13 cellular contexts compared by ENCODE assay signal in genomic region chr9:100091650-100092049, GRCh38. TPM values are rescaled to one million over a fixed set of nuclear protein-coding genes. Genes with fewer than 3 reads are reported as not detected.
DNase-seq lines count a peak whose midpoint lies in the region; ATAC-seq, FAIRE-seq and TF ChIP-seq lines count a peak whose summit lies in the region.
"Had no signal": no experiment of that assay in that cellular context is flagged by ENCODE, and none has a peak within 500 bp of the region (broad histone marks: within the 10 kb centered on the region; RNA-seq: fewer than 3 reads in every experiment).

No MANE protein-coding gene starts in this region.

- no TSS peak for BruUV-seq in OCI-LY7 (replicated peaks; lab: Mats Ljungman, UMichigan)

- FAIRE-seq in GM18507 (lab: Jason Lieb, UNC) (peak; percentile 18), islet of Langerhans (lab: Jason Lieb, UNC) (peak; percentile 33)

- no peak overlapping the region for H2AFZ ChIP-seq in OCI-LY7 (ENCODE audit: low read length)
- H2AFZ ChIP-seq: GM23338 had no signal

- peak overlapping the region; percentile 62 for H3K27ac ChIP-seq in OCI-LY7 (ENCODE audit: low read depth, low read length, poor library complexity, severe bottlenecking)
- H3K27ac ChIP-seq: 22Rv1, BLaER1 had no signal

- H3K9me2 ChIP-seq in OCI-LY7 (ENCODE audit: insufficient read depth, low read length) = no peaks in the 10 kb centered on the region

- no peak for TF ChIP-seq CTCF in OCI-LY7 (conservative IDR thresholded peaks at IDR 0.05; ENCODE audit: low read length)

- peaks cover 100% of the 10 kb centered on the region for H3K4me1 ChIP-seq in OCI-LY7 (ENCODE audit: insufficient read depth, low read length, poor library complexity, severe bottlenecking)

- no peak overlapping the region for H3K4me3 ChIP-seq in OCI-LY7 (ENCODE audit: low read depth, low read length, poor library complexity, severe bottlenecking)
- H3K4me3 ChIP-seq: BLaER1, GM23338 had no signal

- POLR2A ChIA-PET in OCI-LY7 (lab: Charles Lee) = interaction anchor here (7.7 kb wide), 1 partner anchor 8 kb away, joined by 108 read pairs; no protein-coding TSS in a partner anchor

- peak; percentile 48 for ATAC-seq in activated CD4-positive, CD25-positive, alpha-beta regulatory T cell treated with anti-CD3 and anti-CD28 coated beads, Interleukin-2, amount 50 U/mL, for 24 hours
- ATAC-seq: GM23338 had no signal

- no peaks in the 10 kb centered on the region for H3K9me3 ChIP-seq in OCI-LY7 (ENCODE audit: low read length)
- H3K9me3 ChIP-seq: BLaER1 had no signal

- H3K36me3 ChIP-seq in OCI-LY7 (ENCODE audit: insufficient read depth, low read length) = peaks cover 32% of the 10 kb centered on the region
- H3K36me3 ChIP-seq: BLaER1 had no signal

- intact Hi-C loops in OCI-LY7 (cut with micrococcal nuclease; ENCODE audit: unreplicated experiment) = loop anchor here (10.0 kb wide), 1 partner anchor 977 kb away; no protein-coding TSS in a partner anchor

- CTCF ChIA-PET in OCI-LY7 (lab: Charles Lee; ENCODE audit: unreplicated experiment) = no interaction called here

- H3K4me2 ChIP-seq in OCI-LY7 (ENCODE audit: low read length) = peak overlapping the region; percentile 72
- H3K4me2 ChIP-seq: BLaER1, GM23338 had no signal

- H4K20me1 ChIP-seq in OCI-LY7 (ENCODE audit: insufficient read depth, low read length) = peaks cover 3% of the 10 kb centered on the region; the same call in 1 of the 2 replicates

- peaks cover 100% of the 10 kb centered on the region for H3K79me2 ChIP-seq in OCI-LY7 (ENCODE audit: insufficient read depth, low read depth, low read length)

- DNase-seq in activated CD4-positive, CD25-positive, alpha-beta regulatory T cell (lab: John Stamatoyannopoulos, UW) = no peak
- DNase-seq in GM18507 (ENCODE audit: extremely low spot score, insufficient read length, low read depth) (no peak), OCI-LY7 (ENCODE audit: low spot score) (no peak), hepatic stellate cell (ENCODE audit: low spot score) (no peak)
- DNase-seq in stimulated activated naive CD4-positive, alpha-beta T cell (lab: John Stamatoyannopoulos, UW) = no peak
- DNase-seq in activated naive CD4-positive, alpha-beta T cell (lab: John Stamatoyannopoulos, UW) = no peak
- DNase-seq: DMS53, H9 had no signal

RNA-seq across cellular contexts. Expression of gene ERP44, which starts 7.2 kb away (rescaled TPM):
- total RNA-seq in OCI-LY7 (2014; rRNA removed; shearing (Covaris generic)) = 15.0 and 19.3 TPM in 2 replicates
- 27.3 and 28.1 TPM in 2 replicates for total RNA-seq in OCI-LY7 (2022)

RNA-seq across cellular contexts. Expression of gene INVS, which starts 7.4 kb away (rescaled TPM):
- 30.7 and 33.1 TPM in 2 replicates for total RNA-seq in OCI-LY7 (2014; rRNA removed; shearing (Covaris generic))
- total RNA-seq in OCI-LY7 (2022) = 36.7 and 38.5 TPM in 2 replicates
